In genomic region chr17:57096472-57097198, GRCh38 we compare ENCODE assay signal across 1 cellular context.
TF ChIP-seq lines count a peak whose summit lies in the region.

No MANE protein-coding gene starts in this region.

TF ChIP-seq in HepG2, 621 proteins besides CTCF, POLR2A, EP300 and RAD21 (continued from another document):
- no peak for TF ChIP-seq ZNF646 (CRISPR knock-in tag; IDR thresholded peaks at IDR 0.05)
- peak; percentile 43 for TF ChIP-seq FOSL2 (CRISPR knock-in tag; IDR thresholded peaks at IDR 0.05)
- no peak for TF ChIP-seq CHCHD3 (CRISPR knock-in tag; IDR thresholded peaks at IDR 0.05)
- peak; percentile 34; the same call in 1 of the 2 replicates for TF ChIP-seq ZBTB33 (CRISPR knock-in tag; IDR thresholded peaks at IDR 0.05)
- 0 out of 2 replicates have a peak, but pooled peaks have one; percentile 23 for TF ChIP-seq KMT2A (CRISPR knock-in tag; IDR thresholded peaks at IDR 0.05)
- TF ChIP-seq, protein P1, sequence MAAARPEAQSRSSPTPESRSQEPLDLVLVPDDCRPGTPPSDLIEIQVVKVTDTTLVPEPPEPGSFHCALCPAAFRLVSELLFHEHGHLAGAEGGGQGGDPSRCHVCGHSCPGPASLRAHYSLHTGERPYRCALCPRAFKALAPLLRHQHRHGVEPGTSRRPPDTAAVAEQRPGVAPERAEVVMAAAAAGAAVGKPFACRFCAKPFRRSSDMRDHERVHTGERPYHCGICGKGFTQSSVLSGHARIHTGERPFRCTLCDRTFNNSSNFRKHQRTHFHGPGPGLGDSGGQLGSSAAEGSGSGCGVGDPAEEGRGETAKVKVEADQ (CRISPR knock-in tag; IDR thresholded peaks at IDR 0.05; ENCODE audit: borderline replicate concordance): 0 out of 2 replicates have a peak, but pooled peaks have one; percentile 52
- 0 out of 2 replicates have a peak, but pooled peaks have one; percentile 39 for TF ChIP-seq HDAC2 (CRISPR knock-in tag; IDR thresholded peaks at IDR 0.05)
- no peak for TF ChIP-seq HOMEZ (CRISPR knock-in tag; IDR thresholded peaks at IDR 0.05; ENCODE audit: low read depth)
- peak; percentile 78 for TF ChIP-seq RARA (CRISPR knock-in tag; IDR thresholded peaks at IDR 0.05)
- TF ChIP-seq ZNF883 (CRISPR knock-in tag; IDR thresholded peaks at IDR 0.05; ENCODE audit: not compliant biosample characterization): peak; percentile 68
- TF ChIP-seq TEAD3 (CRISPR knock-in tag; optimal IDR thresholded peaks at IDR 0.05; ENCODE audit: borderline replicate concordance): peak; percentile 13
- TF ChIP-seq ZNF605 (CRISPR knock-in tag; IDR thresholded peaks at IDR 0.05): 0 out of 2 replicates have a peak, but pooled peaks have one; percentile 43
- peak; percentile 78 for TF ChIP-seq NR2F2 (IDR thresholded peaks at IDR 0.05; ENCODE audit: borderline replicate concordance, low read depth)
- TF ChIP-seq MYC (CRISPR knock-in tag; IDR thresholded peaks at IDR 0.05; ENCODE audit: borderline replicate concordance): no peak
- peak; percentile 55 for TF ChIP-seq SKI (IDR thresholded peaks at IDR 0.05; ENCODE audit: partially characterized antibody)
